ENCODE assay signal across 8 cellular contexts in the genomic region with DNA sequence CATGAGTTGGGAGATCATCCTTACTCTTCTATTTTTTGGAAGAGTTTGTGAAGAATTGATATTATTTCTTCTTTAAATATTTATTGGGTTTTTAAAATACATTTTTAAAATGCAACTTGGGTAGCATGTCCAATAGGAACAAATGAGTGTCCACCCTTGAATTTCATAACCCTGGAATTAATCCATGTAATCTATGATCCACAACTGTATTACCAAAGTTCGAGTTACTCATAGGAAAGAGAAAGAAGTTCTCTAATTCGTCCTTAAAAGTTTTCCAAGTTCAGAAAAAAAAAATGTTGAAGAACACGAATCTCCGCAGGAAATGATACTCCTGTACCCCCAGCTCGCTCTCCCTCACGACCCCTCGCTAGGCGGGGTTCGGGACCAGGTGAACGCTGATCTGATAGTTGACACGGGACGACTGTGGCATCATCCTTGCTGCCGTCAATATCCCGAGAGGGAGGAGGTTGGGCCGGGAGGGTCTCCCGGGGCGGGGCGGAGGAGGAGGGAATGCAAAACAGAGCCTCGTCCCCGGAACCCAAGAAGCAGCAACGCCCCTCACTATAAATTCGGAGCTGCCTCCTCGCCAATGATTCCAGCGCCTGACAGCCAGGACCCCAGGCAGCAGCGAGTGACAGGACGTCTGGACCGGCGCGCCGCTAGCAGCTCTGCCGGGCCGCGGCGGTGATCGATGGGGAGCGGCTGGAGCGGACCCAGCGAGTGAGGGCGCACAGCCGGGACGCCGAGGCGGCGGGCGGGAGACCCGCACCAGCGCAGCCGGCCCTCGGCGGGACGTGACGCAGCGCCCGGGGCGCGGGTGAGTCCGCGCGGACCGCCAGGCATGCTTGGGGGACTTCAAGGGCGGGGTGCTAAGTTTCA.
A peak's percentile ranks its signal among the peaks of the same experiment; 100 is the strongest.
DNase-seq lines count a peak whose midpoint lies in the region; ATAC-seq and TF ChIP-seq lines count a peak whose summit lies in the region.

A gene (plus strand): TSS at position 593 of the 879 bp plus-strand sequence. CDS start 43,133 bp downstream, outside the sequence.

- H3K4me3 ChIP-seq in fibroblast of pulmonary artery (replicated peaks; ENCODE audit: low read depth, low read length) = peak within 1 kb of the TSS; percentile 59

- no peak within 1 kb of the TSS for H3K27ac Mint-ChIP-seq in nephron progenitor cell

- H3K4me3 Mint-ChIP-seq in nephron progenitor cell = peak within 1 kb of the TSS; percentile 84

- peaks cover 67% of the 10 kb centered on the region for H3K27me3 Mint-ChIP-seq in nephron progenitor cell (ENCODE audit: low read depth, poor library complexity)

- TF ChIP-seq CTCF in fibroblast of pulmonary artery (IDR thresholded peaks at IDR 0.05; ENCODE audit: low read length, missing control alignments) (no peak), nephron progenitor cell (IDR thresholded peaks at IDR 0.05) (no peak)

- H3K36me3 Mint-ChIP-seq in nephron progenitor cell (ENCODE audit: low read depth) = no peaks in the 10 kb centered on the region

- H3K9me3 Mint-ChIP-seq in nephron progenitor cell = no peaks in the 10 kb centered on the region

- DNase-seq in AG08395 (ENCODE audit: low spot score) (peak; percentile 31), NCI-H748 treated with DMSO at 0.1 percent for 48 hours (lab: John Stamatoyannopoulos, UW) (peak; percentile 4), fibroblast of pulmonary artery (ENCODE audit: low read depth) (peak; percentile 53), nephron progenitor cell (peak; percentile 81), T-helper 1 cell (no peak)

- H3K4me1 Mint-ChIP-seq in nephron progenitor cell = peaks cover 13% of the 10 kb centered on the region

- ATAC-seq in HG03460 (IDR thresholded peaks at IDR 0.05; ENCODE audit: unreplicated experiment) = no peak
- no peak for ATAC-seq in GM18511 (IDR thresholded peaks at IDR 0.05; ENCODE audit: unreplicated experiment)
- no peak for ATAC-seq in HG02678 (IDR thresholded peaks at IDR 0.05; ENCODE audit: unreplicated experiment)

Comparison
In these comparisons a context has a peak if more than half of its experiments do, and no peak if none do; other contexts are left out.
1. DNase-seq: peak in AG08395 (single experiment), NCI-H748 treated with DMSO at 0.1 percent for 48 hours (single experiment), fibroblast of pulmonary artery (single experiment) and nephron progenitor cell (single experiment); none in T-helper 1 cell (0 of 5).